In genomic region chr1:209595599-209595998, GRCh38 we compare ENCODE assay signal across 2 cellular contexts.
TF ChIP-seq lines count a peak whose summit lies in the region.

No MANE protein-coding gene starts in this region.

TF ChIP-seq in HCT116, 20 proteins besides CTCF, POLR2A, EP300 and RAD21:
- TF ChIP-seq EZH2phosphoT487 (IDR thresholded peaks at IDR 0.05; ENCODE audit: borderline replicate concordance) (no peak), CBX3 (IDR thresholded peaks at IDR 0.05; ENCODE audit: low read depth) (no peak), REST (IDR thresholded peaks at IDR 0.05; ENCODE audit: low read depth) (no peak)

TF ChIP-seq in K562, 482 proteins besides CTCF, POLR2A, EP300 and RAD21:
- TF ChIP-seq RBM22 (IDR thresholded peaks at IDR 0.05; ENCODE audit: low read depth, low read length, poor library complexity, severe bottlenecking) (no peak), STAT5A (IDR thresholded peaks at IDR 0.05; ENCODE audit: borderline replicate concordance, low read length) (no peak), SMARCB1 (IDR thresholded peaks at IDR 0.05; ENCODE audit: insufficient read length, low read depth) (no peak), RAD51 (IDR thresholded peaks at IDR 0.05; ENCODE audit: borderline replicate concordance, low read depth) (no peak), ZNF740 (CRISPR knock-in tag; IDR thresholded peaks at IDR 0.05) (no peak), ZNF740 (tag; IDR thresholded peaks at IDR 0.05) (no peak), RBM39 (optimal IDR thresholded peaks at IDR 0.05; ENCODE audit: low read depth, low read length) (no peak), CHD4 (IDR thresholded peaks at IDR 0.05; ENCODE audit: insufficient read depth, insufficient replicate concordance, low read depth, low read length, poor library complexity, severe bottlenecking) (no peak), MCM2 (IDR thresholded peaks at IDR 0.05; ENCODE audit: low read depth) (no peak)
